Comparison of ENCODE assay signal across 7 cellular contexts in the genomic region with DNA sequence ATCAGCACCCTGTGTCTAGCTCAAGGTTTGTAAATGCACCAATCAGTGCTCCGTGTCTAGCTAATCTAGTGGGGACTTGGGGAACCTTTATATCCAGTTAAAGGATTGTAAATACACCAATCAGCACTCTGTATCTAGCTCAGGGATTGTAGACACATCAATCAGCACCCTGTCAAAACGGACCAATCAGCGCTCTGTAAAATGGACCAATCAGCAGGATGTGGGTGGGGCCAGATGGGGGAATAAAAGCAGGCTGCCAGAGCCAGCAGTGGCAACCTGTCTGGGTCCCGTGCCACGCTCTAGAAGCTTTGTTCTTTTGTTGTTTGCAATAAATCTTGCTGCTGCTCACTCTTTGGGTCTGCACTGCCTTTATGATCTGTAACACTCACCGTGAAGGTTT. TPM values are rescaled to one million over a fixed set of nuclear protein-coding genes. Genes with fewer than 3 reads are reported as not detected.
A peak's percentile ranks its signal among the peaks of the same experiment; 100 is the strongest.
DNase-seq lines count a peak whose midpoint lies in the region; ATAC-seq and TF ChIP-seq lines count a peak whose summit lies in the region.
"Not testable (repeated sequence)": the region's sequence is repeated elsewhere in the genome, so short reads cannot be mapped to it uniquely, and the experiment has no call there.

No MANE protein-coding gene starts in this region.

- peaks cover 26% of the 10 kb centered on the region for H3K36me3 Mint-ChIP-seq in activated CD4-positive, alpha-beta T cell treated with anti-CD3 and anti-CD28 coated beads, Interleukin-2, amount 10 ng/mL, durations not matched to agents 24 days and 14 days (ENCODE audit: low read depth)
- H3K36me3 Mint-ChIP-seq in activated T-helper 2 cell treated with anti-CD3 and anti-CD28 coated beads, Interferon-gamma antibody, Interleukin-2, Interleukin-4, amounts not matched to agents 10 μg/mL and 5 μg/mL and 100 μg/mL, durations not matched to agents 14 hours and 24 hours and 36 hours (ENCODE audit: low read depth): peaks cover 25% of the 10 kb centered on the region
- not testable (repeated sequence) for H3K36me3 Mint-ChIP-seq in brain, natural killer cell

- not testable (repeated sequence) for TF ChIP-seq CTCF in brain (conservative IDR thresholded peaks at IDR 0.05); natural killer cell (IDR thresholded peaks at IDR 0.05)

- peak; percentile 4 for DNase-seq in DMS 273 (lab: John Stamatoyannopoulos, UW; ENCODE audit: unreplicated experiment)
- DNase-seq in NCI-H69 (lab: John Stamatoyannopoulos, UW): peak; percentile 3
- DNase-seq in activated CD4-positive, alpha-beta T cell treated with anti-CD3 and anti-CD28 coated beads, Interleukin-2, amount 10 ng/mL, durations not matched to agents 24 days and 14 days: peak; percentile 66
- DNase-seq in activated T-helper 2 cell treated with anti-CD3 and anti-CD28 coated beads, Interferon-gamma antibody, Interleukin-2, Interleukin-4, amounts not matched to agents 10 μg/mL and 5 μg/mL and 100 μg/mL, durations not matched to agents 14 hours and 24 hours and 36 hours (ENCODE audit: low spot score); natural killer cell: not testable (repeated sequence)
- peak; percentile 27 for DNase-seq in stimulated activated CD4-positive, alpha-beta T cell treated with anti-CD3 and anti-CD28 coated beads, Interleukin-4, amount 100 ng/mL, for 24 hours

- not testable (repeated sequence) for H3K27me3 Mint-ChIP-seq in activated CD4-positive, alpha-beta T cell treated with anti-CD3 and anti-CD28 coated beads, Interleukin-2, amount 10 ng/mL, durations not matched to agents 24 days and 14 days; activated T-helper 2 cell treated with anti-CD3 and anti-CD28 coated beads, Interferon-gamma antibody, Interleukin-2, Interleukin-4, amounts not matched to agents 10 μg/mL and 5 μg/mL and 100 μg/mL, durations not matched to agents 14 hours and 24 hours and 36 hours (ENCODE audit: low read depth); brain; natural killer cell (ENCODE audit: low read depth in 2 of 2)

- H3K4me3 Mint-ChIP-seq in activated CD4-positive, alpha-beta T cell treated with anti-CD3 and anti-CD28 coated beads, Interleukin-2, amount 10 ng/mL, durations not matched to agents 24 days and 14 days: peak overlapping the region; percentile 95
- H3K4me3 Mint-ChIP-seq in activated T-helper 2 cell treated with anti-CD3 and anti-CD28 coated beads, Interferon-gamma antibody, Interleukin-2, Interleukin-4, amounts not matched to agents 10 μg/mL and 5 μg/mL and 100 μg/mL, durations not matched to agents 14 hours and 24 hours and 36 hours (ENCODE audit: low read depth): peak overlapping the region; percentile 49
- peak overlapping the region; percentile 47 to 78 (median 68) for H3K4me3 Mint-ChIP-seq in brain
- H3K4me3 Mint-ChIP-seq in natural killer cell: peak overlapping the region; percentile 82

- not testable (repeated sequence) for H3K9me3 Mint-ChIP-seq in activated CD4-positive, alpha-beta T cell treated with anti-CD3 and anti-CD28 coated beads, Interleukin-2, amount 10 ng/mL, durations not matched to agents 24 days and 14 days; activated T-helper 2 cell treated with anti-CD3 and anti-CD28 coated beads, Interferon-gamma antibody, Interleukin-2, Interleukin-4, amounts not matched to agents 10 μg/mL and 5 μg/mL and 100 μg/mL, durations not matched to agents 14 hours and 24 hours and 36 hours; brain; natural killer cell

- intact Hi-C loops in activated CD4-positive, alpha-beta T cell treated with anti-CD3 and anti-CD28 coated beads, Interleukin-2, amount 10 ng/mL, durations not matched to agents 24 days and 14 days (cut with micrococcal nuclease); activated T-helper 2 cell treated with anti-CD3 and anti-CD28 coated beads, Interferon-gamma antibody, Interleukin-2, Interleukin-4, amounts not matched to agents 10 μg/mL and 5 μg/mL and 100 μg/mL, durations not matched to agents 14 hours and 24 hours and 36 hours (cut with micrococcal nuclease); natural killer cell (cut with micrococcal nuclease): not testable (repeated sequence)

- ATAC-seq in natural killer cell: not testable (repeated sequence)

- peak overlapping the region; percentile 62 for H3K27ac Mint-ChIP-seq in activated CD4-positive, alpha-beta T cell treated with anti-CD3 and anti-CD28 coated beads, Interleukin-2, amount 10 ng/mL, durations not matched to agents 24 days and 14 days
- H3K27ac Mint-ChIP-seq in activated T-helper 2 cell treated with anti-CD3 and anti-CD28 coated beads, Interferon-gamma antibody, Interleukin-2, Interleukin-4, amounts not matched to agents 10 μg/mL and 5 μg/mL and 100 μg/mL, durations not matched to agents 14 hours and 24 hours and 36 hours; brain; natural killer cell: not testable (repeated sequence)

- peaks cover 31% of the 10 kb centered on the region for H3K4me1 Mint-ChIP-seq in activated CD4-positive, alpha-beta T cell treated with anti-CD3 and anti-CD28 coated beads, Interleukin-2, amount 10 ng/mL, durations not matched to agents 24 days and 14 days
- H3K4me1 Mint-ChIP-seq in activated T-helper 2 cell treated with anti-CD3 and anti-CD28 coated beads, Interferon-gamma antibody, Interleukin-2, Interleukin-4, amounts not matched to agents 10 μg/mL and 5 μg/mL and 100 μg/mL, durations not matched to agents 14 hours and 24 hours and 36 hours (ENCODE audit: low read depth): peaks cover 25% of the 10 kb centered on the region
- peaks cover 25% of the 10 kb centered on the region for H3K4me1 Mint-ChIP-seq in brain
- H3K4me1 Mint-ChIP-seq in natural killer cell: peaks cover 16 to 35% of the 10 kb centered on the region in 2 donors

RNA-seq across cellular contexts. Expression of a gene that starts 2.0 kb away (rescaled TPM):
- 43.6 and 46.4 TPM in 2 replicates for total RNA-seq in activated CD4-positive, alpha-beta T cell treated with anti-CD3 and anti-CD28 coated beads, Interleukin-2, amount 10 ng/mL, durations not matched to agents 24 days and 14 days
- 30.1 and 37.1 TPM in 2 replicates for total RNA-seq in activated T-helper 2 cell treated with anti-CD3 and anti-CD28 coated beads, Interferon-gamma antibody, Interleukin-2, Interleukin-4, amounts not matched to agents 10 μg/mL and 5 μg/mL and 100 μg/mL, durations not matched to agents 14 hours and 24 hours and 36 hours
- polyA plus RNA-seq in brain (ENCODE audit: insufficient read depth, low read depth, low replicate concordance): 11.8 TPM
- 10 to 100 TPM; 25.1 to 35.8 (median 31.1) TPM for total RNA-seq in natural killer cell
